Comparison of ENCODE assay signal across 22 cellular contexts in genomic region chr19:43923875-43924274, GRCh38. TPM values are rescaled to one million over a fixed set of nuclear protein-coding genes. Genes with fewer than 3 reads are reported as not detected.
DNase-seq lines count a peak whose midpoint lies in the region; ATAC-seq, FAIRE-seq and TF ChIP-seq lines count a peak whose summit lies in the region.
"Had no signal": no experiment of that assay in that cellular context is flagged by ENCODE, and none has a peak within 500 bp of the region (broad histone marks: within the 10 kb centered on the region; RNA-seq: fewer than 3 reads in every experiment).

No MANE protein-coding gene starts in this region.

- CTCF ChIA-PET in A549 (lab: Yijun Ruan, JAX) = interaction anchor here (1.0 to 1.1 kb wide), 2 partner anchors 11 to 27 kb away, joined by 3 to 4 read pairs; partner anchors contain the start of gene ZNF45

- no peak for ATAC-seq in A549
- no peak for ATAC-seq in omental fat pad (ENCODE audit: low FRiP score)
- ATAC-seq: CD8-positive, alpha-beta T cell had no signal

- peaks cover 27 to 95% (median 86%) of the 10 kb centered on the region in 4 donors for H3K36me3 ChIP-seq in liver (ENCODE audit: control insufficient read depth in 4 of 4, insufficient read depth in 3 of 4, low read depth in 1 of 4, low read length in 3 of 4)

- DNase-seq in A549 (ENCODE audit: low read depth in 1 of 2, low spot score in 1 of 2) (no peak), GM18507 (ENCODE audit: extremely low spot score, insufficient read length, low read depth) (no peak), NCI-H446 (lab: John Stamatoyannopoulos, UW) (no peak), omental fat pad (ENCODE audit: low spot score) (no peak), RPMI8226 (no peak), SIG-M5 (lab: John Stamatoyannopoulos, UW) (no peak)
- DNase-seq: 8988T; AML-193; Caco-2; Calu3; CD4-positive, alpha-beta T cell; CD8-positive, alpha-beta T cell; DMS79 treated with DMSO at 0.1 percent for 48 hours; GF-D8 had no signal

- no peak for TF ChIP-seq EP300 in A549 (IDR thresholded peaks at IDR 0.05)

- no peaks in the 10 kb centered on the region for H3K4me1 ChIP-seq in A549
- H3K4me1 ChIP-seq in liver (ENCODE audit: control insufficient read depth in 4 of 4, insufficient read depth in 4 of 4, low read length in 3 of 4) = no peaks in the 10 kb centered on the region
- H3K4me1 ChIP-seq: BLaER1 treated with 17β-estradiol and CSF1 and Interleukin-3, amounts not matched to agents 10 nM and 100 nM; Caco-2 had no signal

- TF ChIP-seq POLR2A in A549 (IDR thresholded peaks at IDR 0.05; ENCODE audit: low read length) = no peak

- H3K27ac ChIP-seq in A549 (no peak overlapping the region), liver (ENCODE audit: low read depth in 1 of 2, low read length in 2 of 2) (no peak overlapping the region)
- H3K27ac ChIP-seq: BLaER1 treated with 17β-estradiol and CSF1 and Interleukin-3, amounts not matched to agents 10 nM and 100 nM; C4-2B had no signal

- TF ChIP-seq RAD21 in A549 (conservative IDR thresholded peaks at IDR 0.05 in 1 of 2, IDR thresholded peaks at IDR 0.05 in 1 of 2) = no peak
- no peak for TF ChIP-seq RAD21 in liver (IDR thresholded peaks at IDR 0.05)

- H3K4me2 ChIP-seq in A549 = no peak overlapping the region
- H3K4me2 ChIP-seq: BLaER1 treated with 17β-estradiol and CSF1 and Interleukin-3, amounts not matched to agents 10 nM and 100 nM had no signal

- no peak overlapping the region for H3K9ac ChIP-seq in liver (ENCODE audit: low read depth in 1 of 2, low read length in 2 of 2)
- H3K9ac ChIP-seq: BLaER1 treated with 17β-estradiol and CSF1 and Interleukin-3, amounts not matched to agents 10 nM and 100 nM had no signal

- FAIRE-seq in A549 (lab: Jason Lieb, UNC) = no peak
- FAIRE-seq in GM18507 (lab: Jason Lieb, UNC) = peak; percentile 9
- peak; percentile 43 for FAIRE-seq in colon (lab: Jason Lieb, UNC)
- FAIRE-seq: A204.1, D721Med, G401.6, GM12891 had no signal

- POLR2A ChIA-PET in A549 (lab: Yijun Ruan, JAX) = no interaction called here

- peaks cover 67% of the 10 kb centered on the region for H3K9me3 ChIP-seq in A549
- peaks cover 19 to 54% (median 49%) of the 10 kb centered on the region in 4 donors for H3K9me3 ChIP-seq in liver (ENCODE audit: control insufficient read depth in 4 of 4, low read length in 3 of 4)
- H3K9me3 ChIP-seq: Caco-2 had no signal

- no peaks in the 10 kb centered on the region for H3K27me3 ChIP-seq in liver (ENCODE audit: control insufficient read depth in 4 of 4, insufficient read depth in 4 of 4, low read length in 3 of 4)
- H3K27me3 ChIP-seq: BLaER1 treated with 17β-estradiol and CSF1 and Interleukin-3, amounts not matched to agents 10 nM and 100 nM had no signal

- TF ChIP-seq CTCF in A549 (IDR thresholded peaks at IDR 0.05) (no peak), liver (IDR thresholded peaks at IDR 0.05; ENCODE audit: low read depth, low read length, missing input control) (no peak), omental fat pad (IDR thresholded peaks at IDR 0.05) (no peak)

- H3K4me3 ChIP-seq in A549 (no peak overlapping the region), liver (ENCODE audit: low read depth in 1 of 3, low read length in 3 of 3) (peak overlapping the region in 2 of 3 donors; percentile 44 to 59)
- H3K4me3 ChIP-seq: BLaER1 treated with 17β-estradiol and CSF1 and Interleukin-3, amounts not matched to agents 10 nM and 100 nM had no signal

TF ChIP-seq in A549, 52 proteins besides CTCF, POLR2A, EP300 and RAD21:
- TF ChIP-seq MAFK (IDR thresholded peaks at IDR 0.05; ENCODE audit: partially characterized antibody) (peak; percentile 74), ZFP36 (IDR thresholded peaks at IDR 0.05; ENCODE audit: borderline replicate concordance, partially characterized antibody) (no peak)

TF ChIP-seq in liver, 16 proteins besides CTCF, POLR2A, EP300 and RAD21:
- TF ChIP-seq NR2F2 (IDR thresholded peaks at IDR 0.05) (no peak), ZBTB33 (IDR thresholded peaks at IDR 0.05) (no peak), REST (IDR thresholded peaks at IDR 0.05) (no peak)

RNA-seq across cellular contexts. Expression of gene ZNF45, which starts 11.2 kb away (rescaled TPM):
- polyA plus RNA-seq in A549 (2011; rRNA removed) (19.9 and 20.9 TPM in 2 replicates), A549 (2017; fragmentation: RNase III; extraction: RNeasy Plus Mini Kit Qiagen cat#74134 plus additional on column Dnase treatment) (13.3 to 15.1 TPM (median 14.8 TPM) in 3 replicates), liver (1 to 10 TPM; 1.5 to 2.5 TPM)
- 4.7 and 6.2 TPM in 2 replicates for polyA plus RNA-seq in A549 (2012; cell fraction: cytosol; rRNA removed)
- polyA plus RNA-seq in A549 (2012; cell fraction: nucleus; rRNA removed) = 4.1 and 6.7 TPM in 2 replicates
- 20.5 and 23.9 TPM in 2 replicates for polyA minus RNA-seq in A549 (2011; rRNA and poly(A)+ RNA removed)
- total RNA-seq in liver (10 to 100 TPM in 1 of 2 donors, 1 to 10 TPM in 1; 6.0 to 11.1 TPM), omental fat pad (10 to 100 TPM in 2 of 4 donors, 1 to 10 TPM in 2; 5.4 to 17.2 (median 12.3) TPM)

RNA-seq across cellular contexts. Expression of gene ZNF221, which starts 27.2 kb away (rescaled TPM):
- 1.6 and 2.4 TPM in 2 replicates for polyA plus RNA-seq in A549 (2011; rRNA removed)
- polyA plus RNA-seq in A549 (2012; cell fraction: cytosol; rRNA removed) = 0.39 and 0.45 TPM in 2 replicates
- polyA plus RNA-seq in A549 (2012; cell fraction: nucleus; rRNA removed) = 0.20 and 1.1 TPM in 2 replicates
- polyA plus RNA-seq in A549 (2017; fragmentation: RNase III; extraction: RNeasy Plus Mini Kit Qiagen cat#74134 plus additional on column Dnase treatment) = 1.2 to 2.3 TPM (median 1.6 TPM) in 3 replicates
- polyA minus RNA-seq in A549 (2011; rRNA and poly(A)+ RNA removed) = 3.1 and 4.0 TPM in 2 replicates
- 1 to 10 TPM; 2.9 to 3.5 TPM for total RNA-seq in liver
- under 1 TPM; 0.30 to 0.51 TPM for polyA plus RNA-seq in liver
- total RNA-seq in omental fat pad = 1 to 10 TPM; 2.2 to 6.8 (median 4.0) TPM

RNA-seq across cellular contexts. Expression of gene ZNF404, which starts 40.1 kb away (rescaled TPM):
- polyA plus RNA-seq in A549 (2011; rRNA removed) (1.2 and 1.4 TPM in 2 replicates), A549 (2017; fragmentation: RNase III; extraction: RNeasy Plus Mini Kit Qiagen cat#74134 plus additional on column Dnase treatment) (0.75 to 1.1 TPM (median 0.89 TPM) in 3 replicates), liver (under 1 TPM; 0.21 to 0.31 TPM)
- 0.29 and 0.32 TPM in 2 replicates for polyA plus RNA-seq in A549 (2012; cell fraction: cytosol; rRNA removed)
- 0.05 and 0.07 TPM in 2 replicates for polyA plus RNA-seq in A549 (2012; cell fraction: nucleus; rRNA removed)
- polyA minus RNA-seq in A549 (2011; rRNA and poly(A)+ RNA removed) = 0.21 TPM in 1 of 2 replicates, not detected in the other
- total RNA-seq in liver (under 1 TPM; 0.33 TPM), omental fat pad (1 to 10 TPM in 2 of 4 donors, under 1 TPM in 2; 0.63 to 2.0 (median 1.3) TPM)
